1 cellular context compared by ENCODE assay signal in the genomic region with DNA sequence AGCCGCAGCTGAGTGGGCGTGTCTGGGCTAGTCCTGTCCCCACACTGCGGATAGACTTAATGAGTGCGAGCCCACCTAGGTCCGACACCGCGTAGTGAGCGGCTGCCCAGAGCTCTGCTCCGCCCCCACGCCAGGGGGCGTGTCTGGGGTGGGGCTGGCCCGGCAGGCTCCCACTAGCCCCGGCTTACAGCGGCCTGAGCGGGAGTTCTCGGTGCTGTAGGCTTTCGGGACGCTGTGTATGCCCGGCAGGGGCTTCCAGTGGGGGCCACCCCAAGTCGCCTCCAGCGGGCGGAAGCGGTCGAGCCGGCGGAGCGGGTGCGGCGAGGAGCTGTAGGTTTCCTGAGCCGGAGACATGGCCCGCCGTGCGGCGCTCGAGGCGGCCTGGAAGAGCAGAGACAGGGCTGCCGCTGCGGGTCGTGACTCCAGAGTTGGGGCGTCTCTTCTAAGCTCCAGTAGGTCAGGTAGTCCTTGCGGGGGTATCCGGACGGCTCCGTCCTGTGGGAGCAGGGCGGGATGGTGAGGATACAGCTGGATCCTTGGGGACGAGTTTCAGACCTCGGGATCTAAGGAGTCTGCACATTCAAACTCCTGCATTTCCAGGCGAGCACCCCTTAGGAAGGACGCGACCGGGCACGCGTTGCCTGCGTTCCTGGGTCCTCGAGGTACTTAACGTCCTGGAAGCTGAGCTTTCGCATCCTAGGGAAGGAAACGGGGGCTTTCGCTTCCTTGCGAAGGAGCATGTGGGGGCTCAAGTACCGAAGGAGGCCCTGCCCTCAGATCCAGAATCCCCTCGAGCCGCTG.
TF ChIP-seq lines count a peak whose summit lies in the region.

No MANE protein-coding gene starts in this region.

TF ChIP-seq in endothelial cell of umbilical vein, 7 proteins besides CTCF, POLR2A, EP300 and RAD21:
- TF ChIP-seq MYC (IDR thresholded peaks at IDR 0.05; ENCODE audit: low read depth, low read length) (no peak), GATA2 (IDR thresholded peaks at IDR 0.05; ENCODE audit: insufficient read depth, insufficient read length, low read depth, low read length) (no peak), FOS (IDR thresholded peaks at IDR 0.05; ENCODE audit: borderline replicate concordance, insufficient read depth, low read length) (no peak), EZH2 (IDR thresholded peaks at IDR 0.05; ENCODE audit: borderline replicate concordance, low read depth, low read length, severe bottlenecking) (no peak), JUN (IDR thresholded peaks at IDR 0.05; ENCODE audit: borderline replicate concordance, insufficient read depth, insufficient read length, low read depth) (no peak), POLR2AphosphoS5 (IDR thresholded peaks at IDR 0.05; ENCODE audit: insufficient read depth, low read depth, low read length) (no peak)
- TF ChIP-seq, protein P1, sequence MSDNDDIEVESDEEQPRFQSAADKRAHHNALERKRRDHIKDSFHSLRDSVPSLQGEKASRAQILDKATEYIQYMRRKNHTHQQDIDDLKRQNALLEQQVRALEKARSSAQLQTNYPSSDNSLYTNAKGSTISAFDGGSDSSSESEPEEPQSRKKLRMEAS (IDR thresholded peaks at IDR 0.05; ENCODE audit: insufficient read depth, insufficient read length), result no peak
